In the genomic region with DNA sequence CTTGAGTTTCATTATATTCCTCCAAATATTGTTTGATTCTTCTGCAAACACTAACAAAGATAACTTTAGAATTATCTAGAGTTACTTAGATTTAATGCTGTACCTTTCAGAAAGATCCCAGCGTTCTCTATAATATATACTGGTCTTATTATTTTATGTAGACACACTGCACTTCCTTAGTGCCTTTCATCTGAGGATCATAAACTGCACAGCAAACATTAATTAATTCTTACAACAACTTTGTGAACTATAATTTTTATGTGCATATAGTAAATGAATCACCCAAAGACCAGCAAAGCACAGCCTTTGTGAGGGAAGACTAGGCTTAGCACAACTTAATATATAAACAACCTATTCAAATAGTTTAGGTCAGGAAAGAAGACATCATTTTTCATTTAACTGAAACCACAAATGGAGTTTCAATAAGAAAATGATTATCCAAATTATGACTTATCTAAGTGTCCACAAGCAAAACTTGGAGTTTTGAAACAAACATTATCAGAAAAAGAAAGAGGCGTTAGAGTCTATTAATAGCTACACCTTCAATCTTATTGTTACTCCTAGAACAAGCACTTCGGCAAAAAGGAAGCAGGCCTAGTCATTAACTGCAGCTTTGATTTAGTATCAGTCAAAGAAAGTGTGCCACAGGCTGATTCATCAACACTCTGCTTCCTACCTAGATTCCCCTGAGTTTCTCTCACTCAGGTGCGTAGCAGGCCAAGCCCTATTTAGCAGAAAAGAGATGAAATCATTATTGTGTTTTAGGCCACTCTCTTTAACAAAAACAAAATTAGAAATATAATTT, we compare ENCODE assay signal across 21 cellular contexts.
"Had no signal": no experiment of that assay in that cellular context is flagged by ENCODE, and none has a peak within 500 bp of the region (broad histone marks: within the 10 kb centered on the region; RNA-seq: fewer than 3 reads in every experiment).

No MANE protein-coding gene starts in this region.

- H3K27ac ChIP-seq: adrenal gland, ascending aorta, brain microvascular endothelial cell, hepatocyte, neutrophil, ovary, psoas muscle, suprapubic skin, tibial nerve had no signal

- H2AFZ ChIP-seq: hepatocyte had no signal

- H3K27me3 ChIP-seq: adrenal gland, ascending aorta, brain microvascular endothelial cell, hepatocyte, neutrophil, ovary, suprapubic skin, tibial nerve had no signal

- H3K4me2 ChIP-seq: hepatocyte had no signal

- H3K9me3 ChIP-seq: adrenal gland, ascending aorta, neutrophil, ovary, psoas muscle, suprapubic skin, tibial nerve had no signal

- ATAC-seq: esophagus mucosa; psoas muscle; right cardiac atrium; stimulated activated naive CD8-positive, alpha-beta T cell treated with anti-CD3 and anti-CD28 coated beads, Interleukin-15, amount 100 ng/mL, for 72 hours had no signal

- H3K4me3 ChIP-seq: adrenal gland, ascending aorta, hepatocyte, ovary, psoas muscle, suprapubic skin, tibial nerve had no signal

- H3K4me1 ChIP-seq: adrenal gland, ascending aorta, psoas muscle, suprapubic skin, tibial nerve had no signal

- DNase-seq: activated CD4-positive, alpha-beta memory T cell treated with anti-CD3 and anti-CD28 coated beads for 36 hours; activated CD4-positive, alpha-beta T cell treated with anti-CD3 and anti-CD28 coated beads for 48 hours; activated gamma-delta T cell treated with Interleukin-2 at 50 U/mL for 16 hours; adrenal gland; brain microvascular endothelial cell; central memory CD4-positive, alpha-beta T cell; effector memory CD4-positive, alpha-beta T cell; glutamatergic neuron; immature natural killer cell; ovary; psoas muscle; right cardiac atrium; stimulated activated CD4-positive, alpha-beta T cell treated with anti-CD3 and anti-CD28 coated beads, Interleukin-12 subunit alpha, Interleukin-12 subunit beta, amount 100 ng/mL, for 4 hours; stimulated activated naive CD8-positive, alpha-beta T cell treated with anti-CD3 and anti-CD28 coated beads, Interleukin-15, amount 100 ng/mL, for 72 hours; T-helper 1 cell had no signal

- H3K36me3 ChIP-seq: adrenal gland, ascending aorta, brain microvascular endothelial cell, neutrophil, ovary, suprapubic skin, tibial nerve had no signal
